Comparison of ENCODE assay signal across 8 cellular contexts in genomic region chr10:1056326-1057105, GRCh38. TPM values are rescaled to one million over a fixed set of nuclear protein-coding genes. Genes with fewer than 3 reads are reported as not detected.
DNase-seq lines count a peak whose midpoint lies in the region; ATAC-seq, FAIRE-seq and TF ChIP-seq lines count a peak whose summit lies in the region.

Gene WDR37, plus strand, starts transcription at chr10:1056385. Its CDS starts 15,771 bp downstream, at chr10:1072156.

- peak within 1 kb of the TSS; percentile 78 for H3K4me3 ChIP-seq in astrocyte (ENCODE audit: insufficient read depth, low read depth, low read length)
- peak within 1 kb of the TSS; percentile 87 for H3K4me3 ChIP-seq in retinal pigment epithelial cell (ENCODE audit: low read length)

- peak; percentile 91 for ATAC-seq in GM18498 (IDR thresholded peaks at IDR 0.05; ENCODE audit: unreplicated experiment)
- peak; percentile 89 for ATAC-seq in HG02610 (IDR thresholded peaks at IDR 0.05; ENCODE audit: unreplicated experiment)

- peak within 1 kb of the TSS; percentile 98 for H3K27ac ChIP-seq in astrocyte (ENCODE audit: low read depth, low read length)

- peak; percentile 26 for DNase-seq in NCI-H1092 treated with DMSO at 0.1 percent for 48 hours (lab: John Stamatoyannopoulos, UW)
- DNase-seq in T-helper 9 cell: peak; percentile 87
- DNase-seq in astrocyte (ENCODE audit: low read depth): peak; percentile 87
- peak; percentile 42 to 80 for DNase-seq in hippocampal formation (lab: John Stamatoyannopoulos, UW)
- peak; percentile 84 for DNase-seq in retinal pigment epithelial cell (ENCODE audit: low read depth)
- no peak for DNase-seq in HPDE6-E6E7 (ENCODE audit: extremely low spot score)

- H2AFZ ChIP-seq in astrocyte (ENCODE audit: low read depth, low read length): peak within 1 kb of the TSS; percentile 70

- H3K4me1 ChIP-seq in astrocyte (ENCODE audit: insufficient read depth, low read length): peaks cover 20% of the 10 kb centered on the region

- H3K9me3 Mint-ChIP-seq in astrocyte (ENCODE audit: unreplicated experiment): no peaks in the 10 kb centered on the region

- H3K27me3 Mint-ChIP-seq in astrocyte (ENCODE audit: low read depth, unreplicated experiment): no peaks in the 10 kb centered on the region

- peaks cover 6% of the 10 kb centered on the region for H3K36me3 Mint-ChIP-seq in astrocyte (ENCODE audit: low read depth, unreplicated experiment)

- H3K27me3 ChIP-seq in astrocyte (ENCODE audit: insufficient read depth, low read length): no peaks in the 10 kb centered on the region

- H3K27ac Mint-ChIP-seq in astrocyte (ENCODE audit: unreplicated experiment): peak within 1 kb of the TSS; percentile 95

- H4K20me1 ChIP-seq in astrocyte (ENCODE audit: insufficient read depth, low read length): peaks cover 43% of the 10 kb centered on the region

- H3K9ac ChIP-seq in astrocyte (ENCODE audit: low read length): peak within 1 kb of the TSS; percentile 97

- no peaks in the 10 kb centered on the region for H3K9me3 ChIP-seq in astrocyte (ENCODE audit: insufficient read depth, low read depth, low read length)

- H3K4me1 Mint-ChIP-seq in astrocyte (ENCODE audit: low read depth, unreplicated experiment): peaks cover 19% of the 10 kb centered on the region

- H3K4me2 ChIP-seq in astrocyte (ENCODE audit: low read length): peak within 1 kb of the TSS; percentile 93

- no peak for TF ChIP-seq CTCF in astrocyte (IDR thresholded peaks at IDR 0.05; ENCODE audit: insufficient read depth, low read depth, low read length)
- TF ChIP-seq CTCF in retinal pigment epithelial cell (conservative IDR thresholded peaks at IDR 0.05; ENCODE audit: low read depth, low read length): no peak

- peak within 1 kb of the TSS; percentile 97 for H3K4me3 Mint-ChIP-seq in astrocyte (ENCODE audit: unreplicated experiment)

- H3K79me2 ChIP-seq in astrocyte (ENCODE audit: insufficient read depth, low read length): peaks cover 95% of the 10 kb centered on the region

- FAIRE-seq in astrocyte (lab: Jason Lieb, UNC): peak; percentile 5

- H3K36me3 ChIP-seq in astrocyte (ENCODE audit: insufficient read depth, low read length): peaks cover 9% of the 10 kb centered on the region

RNA-seq across cellular contexts. Expression of gene WDR37, which starts in this region (rescaled TPM):
- 20.9 and 22.8 TPM in 2 replicates for total RNA-seq in astrocyte
